Comparison of ENCODE assay signal across 18 cellular contexts in genomic region chr1:221583481-221583880, GRCh38.
DNase-seq lines count a peak whose midpoint lies in the region; ATAC-seq, FAIRE-seq and TF ChIP-seq lines count a peak whose summit lies in the region.
"Had no signal": no experiment of that assay in that cellular context is flagged by ENCODE, and none has a peak within 500 bp of the region (broad histone marks: within the 10 kb centered on the region; RNA-seq: fewer than 3 reads in every experiment).

No MANE protein-coding gene starts in this region.

- POLR2A ChIA-PET in AG04449 (lab: Yijun Ruan, JAX) (no interaction called here), H1 (lab: Charles Lee; ENCODE audit: partially characterized antibody) (interaction anchor here (1.2 kb wide), 1 partner anchor 158 kb away, joined by 4 read pairs; the partner anchor contains the start of gene DUSP10)
- POLR2A ChIA-PET in naive thymus-derived CD4-positive, alpha-beta T cell (lab: Charles Lee): no interaction called here

- no peak overlapping the region for H2BK5ac ChIP-seq in H1 (ENCODE audit: low read depth, low read length)

- H3K27me3 Mint-ChIP-seq in T-helper 2 cell treated with Interferon-gamma antibody and Interleukin-4, amounts not matched to agents 5 μg/mL and 100 μg/mL, for 36 hours (ENCODE audit: low read depth): peaks cover 16% of the 10 kb centered on the region
- H3K27me3 Mint-ChIP-seq in naive thymus-derived CD4-positive, alpha-beta T cell: peaks cover 0 to 41% (median 0%) of the 10 kb centered on the region in 5 donors
- H3K27me3 Mint-ChIP-seq: CD4-positive, alpha-beta T cell had no signal

- H3K27ac Mint-ChIP-seq in T-helper 2 cell treated with Interferon-gamma antibody and Interleukin-4, amounts not matched to agents 5 μg/mL and 100 μg/mL, for 36 hours: no peak overlapping the region
- no peak overlapping the region for H3K27ac Mint-ChIP-seq in naive thymus-derived CD4-positive, alpha-beta T cell
- H3K27ac Mint-ChIP-seq: CD4-positive, alpha-beta T cell; H9 had no signal

- no peaks in the 10 kb centered on the region for H3K27me3 ChIP-seq in OCI-LY3 (ENCODE audit: low read depth, low read length)
- H3K27me3 ChIP-seq in H1 (replicated peaks in 1 of 4; ENCODE audit: control insufficient read depth in 3 of 4, extremely low read depth in 1 of 4, insufficient read depth in 3 of 4, low read length in 3 of 4): no peaks in the 10 kb centered on the region
- H3K27me3 ChIP-seq in naive thymus-derived CD4-positive, alpha-beta T cell (ENCODE audit: control insufficient read depth in 2 of 2, insufficient read depth in 2 of 2, low read length in 2 of 2): peaks cover 0 to 2% of the 10 kb centered on the region in 2 donors

- CTCF ChIA-PET in AG04449 (lab: Yijun Ruan, JAX): interaction anchor here (1.3 kb wide), 1 partner anchor 59 kb away, joined by 3 read pairs; no protein-coding TSS in a partner anchor
- CTCF ChIA-PET in H1 (lab: Charles Lee; ENCODE audit: partially characterized antibody): no interaction called here
- CTCF ChIA-PET in naive thymus-derived CD4-positive, alpha-beta T cell (lab: Charles Lee): interaction anchor here (0.7 kb wide), 1 partner anchor 666 kb away, joined by 3 read pairs; no protein-coding TSS in a partner anchor

- H3K56ac ChIP-seq in H1 (replicated peaks; ENCODE audit: insufficient read length, low read depth, low read length): no peak overlapping the region

- H3K27ac ChIP-seq in OCI-LY3 (ENCODE audit: low read length) (no peak overlapping the region), H1 (ENCODE audit: low read depth, low read length) (no peak overlapping the region)
- H3K27ac ChIP-seq in naive thymus-derived CD4-positive, alpha-beta T cell (ENCODE audit: low read depth, low read length): no peak overlapping the region
- H3K27ac ChIP-seq: C4-2B had no signal

- no peaks in the 10 kb centered on the region for H3K79me1 ChIP-seq in H1 (ENCODE audit: low read depth, low read length)

- no peak for TF ChIP-seq RAD21 in H1 (IDR thresholded peaks at IDR 0.05 in 1 of 2, conservative IDR thresholded peaks at IDR 0.05 in 1 of 2; ENCODE audit: low read depth in 2 of 2, low read length in 2 of 2)

- no peaks in the 10 kb centered on the region for H4K20me1 ChIP-seq in OCI-LY3 (ENCODE audit: insufficient read depth, low read length)
- H4K20me1 ChIP-seq in H1 (replicated peaks in 1 of 2; ENCODE audit: control insufficient read depth in 1 of 2, insufficient read depth in 2 of 2, low read length in 2 of 2): no peaks in the 10 kb centered on the region

- no peak overlapping the region for H2BK120ac ChIP-seq in H1 (replicated peaks; ENCODE audit: low read depth, low read length)

- peaks cover 1% of the 10 kb centered on the region for H3K4me1 Mint-ChIP-seq in T-helper 2 cell treated with Interferon-gamma antibody and Interleukin-4, amounts not matched to agents 5 μg/mL and 100 μg/mL, for 36 hours (ENCODE audit: low read depth)
- H3K4me1 Mint-ChIP-seq in naive thymus-derived CD4-positive, alpha-beta T cell: no peaks in the 10 kb centered on the region

- H2BK20ac ChIP-seq in H1 (ENCODE audit: low read length): no peak overlapping the region

- no peak overlapping the region for H4K8ac ChIP-seq in H1 (ENCODE audit: extremely low read depth, insufficient read depth, low read length)

- no peak overlapping the region for H3K4me2 ChIP-seq in OCI-LY3 (ENCODE audit: low read length)
- no peak overlapping the region for H3K4me2 ChIP-seq in H1 (ENCODE audit: insufficient read depth in 1 of 2, low read depth in 2 of 2, low read length in 2 of 2)

- intact Hi-C loops in naive thymus-derived CD4-positive, alpha-beta T cell (cut with micrococcal nuclease): no loop called here

- H3K14ac ChIP-seq in H1 (ENCODE audit: insufficient read length): no peak overlapping the region

- 94% methylated on average over 2 of the region's 2 CpGs; no CpG with 5 or more reads in 1 of the 2 experiments for WGBS in H1 (ENCODE audit: extremely low coverage in 1 of 2, insufficient coverage in 1 of 2, insufficient read length in 1 of 2, insufficient replicate concordance in 2 of 2, low coverage in 1 of 2, low lambda C conversion rate in 2 of 2, missing lambda C conversion rate in 1 of 2), 2 experiments

- no peak overlapping the region for H4K5ac ChIP-seq in H1 (ENCODE audit: insufficient read length, low read depth, low read length)

- H3K9ac ChIP-seq in OCI-LY3 (ENCODE audit: low read length) (no peak overlapping the region), H1 (replicated peaks in 1 of 4; ENCODE audit: extremely low read depth in 1 of 4, low read depth in 3 of 4, low read length in 3 of 4) (no peak overlapping the region)

- H3K36me3 ChIP-seq in OCI-LY3 (replicated peaks; ENCODE audit: low read depth, low read length) (no peaks in the 10 kb centered on the region), H1 (ENCODE audit: control insufficient read depth in 2 of 4, insufficient read depth in 4 of 4, low read length in 3 of 4) (no peaks in the 10 kb centered on the region; a peak in 1 of 8 replicates)
- no peaks in the 10 kb centered on the region for H3K36me3 ChIP-seq in naive thymus-derived CD4-positive, alpha-beta T cell (ENCODE audit: control insufficient read depth in 2 of 3, insufficient read depth in 3 of 3, low read length in 3 of 3)

- no peak overlapping the region for H4K91ac ChIP-seq in H1 (replicated peaks; ENCODE audit: insufficient read length, low read length)

- ATAC-seq in HG03565 (IDR thresholded peaks at IDR 0.05; ENCODE audit: unreplicated experiment) (no peak), GM18868 (IDR thresholded peaks at IDR 0.05; ENCODE audit: unreplicated experiment) (no peak)
- ATAC-seq in naive thymus-derived CD4-positive, alpha-beta T cell: no peak
- ATAC-seq: HepG2 had no signal

- no peak overlapping the region for H2AK5ac ChIP-seq in H1 (ENCODE audit: low read depth, low read length)

- peak; percentile 63 for FAIRE-seq in D721Med (lab: Jason Lieb, UNC)
- FAIRE-seq in H1 (lab: Jason Lieb, UNC): no peak
- FAIRE-seq: HepG2 had no signal

- no peak for TF ChIP-seq POLR2A in H1 (IDR thresholded peaks at IDR 0.05; ENCODE audit: control extremely low read depth in 1 of 2, low read depth in 2 of 2, low read length in 2 of 2)

- H2AFZ ChIP-seq in OCI-LY3 (ENCODE audit: low read depth, low read length) (0 out of 2 replicates have a peak overlapping the region, but pooled peaks have one; percentile 17), H1 (ENCODE audit: low read length) (peak overlapping the region; percentile 66; the same call in 1 of the 2 replicates)

- H3K4me1 ChIP-seq in OCI-LY3 (ENCODE audit: low read length) (no peaks in the 10 kb centered on the region), H1 (replicated peaks in 1 of 4; ENCODE audit: control insufficient read depth in 3 of 4, insufficient read depth in 4 of 4, low read length in 3 of 4) (no peaks in the 10 kb centered on the region)
- H3K4me1 ChIP-seq in naive thymus-derived CD4-positive, alpha-beta T cell (ENCODE audit: control insufficient read depth in 2 of 2, insufficient read depth in 2 of 2, low read length in 2 of 2): no peaks in the 10 kb centered on the region
- H3K4me1 ChIP-seq: Caco-2 had no signal

- H3K18ac ChIP-seq in H1 (ENCODE audit: extremely low read depth, low read length): no peak overlapping the region

- no peaks in the 10 kb centered on the region; the same call in 1 of the 2 replicates for H3K9me3 ChIP-seq in OCI-LY3 (ENCODE audit: insufficient read depth, low read length)
- peaks cover 4 to 15% of the 10 kb centered on the region in 2 experiments for H3K9me3 ChIP-seq in H1 (ENCODE audit: insufficient read depth in 2 of 2, low read depth in 1 of 2, low read length in 1 of 2)
- no peaks in the 10 kb centered on the region for H3K9me3 ChIP-seq in naive thymus-derived CD4-positive, alpha-beta T cell (ENCODE audit: control insufficient read depth in 2 of 3, low read length in 3 of 3)
- H3K9me3 ChIP-seq: Caco-2 had no signal

- TF ChIP-seq CTCF in AG04449 (IDR thresholded peaks at IDR 0.05; ENCODE audit: insufficient read depth, low read length, missing control alignments): no peak
- no peak for TF ChIP-seq CTCF in D721Med (IDR thresholded peaks at IDR 0.05; ENCODE audit: insufficient read depth, missing control alignments)
- no peak for TF ChIP-seq CTCF in OCI-LY3 (IDR thresholded peaks at IDR 0.05; ENCODE audit: low read depth, low read length)
- TF ChIP-seq CTCF in H1 (IDR thresholded peaks at IDR 0.05; ENCODE audit: control extremely low read depth in 1 of 3, insufficient read depth in 1 of 3, low read depth in 1 of 3, low read length in 3 of 3): no peak

- H3K79me2 ChIP-seq in OCI-LY3 (ENCODE audit: low read length) (no peaks in the 10 kb centered on the region), H1 (ENCODE audit: control insufficient read depth in 1 of 2, insufficient read depth in 2 of 2, low read length in 2 of 2) (no peaks in the 10 kb centered on the region)

- no peaks in the 10 kb centered on the region for H3K23me2 ChIP-seq in H1 (ENCODE audit: low read depth, low read length)

- H2BK12ac ChIP-seq in H1 (ENCODE audit: low read depth, low read length): no peak overlapping the region

- TF ChIP-seq EP300 in H1 (IDR thresholded peaks at IDR 0.05; ENCODE audit: borderline replicate concordance in 1 of 2, low read depth in 2 of 2, low read length in 2 of 2): no peak

- H3K9me3 Mint-ChIP-seq in T-helper 2 cell treated with Interferon-gamma antibody and Interleukin-4, amounts not matched to agents 5 μg/mL and 100 μg/mL, for 36 hours: no peaks in the 10 kb centered on the region
- peaks cover 0 to 7% (median 2%) of the 10 kb centered on the region in 11 donors for H3K9me3 Mint-ChIP-seq in naive thymus-derived CD4-positive, alpha-beta T cell
- H3K9me3 Mint-ChIP-seq: CD4-positive, alpha-beta T cell had no signal

- H3K4ac ChIP-seq in H1 (replicated peaks; ENCODE audit: insufficient read length, low read depth, low read length): no peak overlapping the region

- DNase-seq in AG04449 (ENCODE audit: low read depth, low spot score) (peak; percentile 5), D721Med (ENCODE audit: insufficient read length, low spot score) (no peak), H1 (ENCODE audit: low read depth in 1 of 2, low spot score in 2 of 2) (no peak)
- no peak for DNase-seq in T-helper 2 cell treated with Interferon-gamma antibody and Interleukin-4, amounts not matched to agents 5 μg/mL and 100 μg/mL, for 36 hours (ENCODE audit: low spot score)
- DNase-seq in naive thymus-derived CD4-positive, alpha-beta T cell: no peak
- DNase-seq: AML-193; Caco-2; CD4-positive, alpha-beta T cell; DMS153; DMS79; GF-D8; GOT3; H9 had no signal

- H3K23ac ChIP-seq in H1 (ENCODE audit: insufficient read length): no peak overlapping the region

- H3K4me3 ChIP-seq in AG04449 (ENCODE audit: low read depth, low read length): no peak overlapping the region
- H3K4me3 ChIP-seq in OCI-LY3 (ENCODE audit: low read length): no peak overlapping the region
- no peak overlapping the region for H3K4me3 ChIP-seq in H1 (ENCODE audit: extremely low read depth in 1 of 4, insufficient read depth in 2 of 4, low read depth in 3 of 4, low read length in 4 of 4)
- H3K4me3 ChIP-seq in naive thymus-derived CD4-positive, alpha-beta T cell (ENCODE audit: low read length): no peak overlapping the region

- no peaks in the 10 kb centered on the region for H3K36me3 Mint-ChIP-seq in T-helper 2 cell treated with Interferon-gamma antibody and Interleukin-4, amounts not matched to agents 5 μg/mL and 100 μg/mL, for 36 hours (ENCODE audit: low read depth)
- peaks cover 0 to 4% (median 0%) of the 10 kb centered on the region in 5 donors for H3K36me3 Mint-ChIP-seq in naive thymus-derived CD4-positive, alpha-beta T cell

- H3K4me3 Mint-ChIP-seq in T-helper 2 cell treated with Interferon-gamma antibody and Interleukin-4, amounts not matched to agents 5 μg/mL and 100 μg/mL, for 36 hours: no peak overlapping the region
- no peak overlapping the region for H3K4me3 Mint-ChIP-seq in naive thymus-derived CD4-positive, alpha-beta T cell
- H3K4me3 Mint-ChIP-seq: CD4-positive, alpha-beta T cell; H9 had no signal

- H2BK15ac ChIP-seq in H1 (ENCODE audit: low read length): no peak overlapping the region
